Comparison of ENCODE assay signal across 9 cellular contexts in genomic region chr15:72722071-72722696, GRCh38. TPM values are rescaled to one million over a fixed set of nuclear protein-coding genes. Genes with fewer than 3 reads are reported as not detected.
DNase-seq lines count a peak whose midpoint lies in the region; ATAC-seq, FAIRE-seq and TF ChIP-seq lines count a peak whose summit lies in the region.
"Had no signal": no experiment of that assay in that cellular context is flagged by ENCODE, and none has a peak within 500 bp of the region (broad histone marks: within the 10 kb centered on the region; RNA-seq: fewer than 3 reads in every experiment).

No MANE protein-coding gene starts in this region.

- no TSS peak for BruUV-seq in K562 (replicated peaks; lab: Mats Ljungman, UMichigan)

- DNase-seq in GM12864 (ENCODE audit: low read depth) (peak; percentile 52), NCI-H128 (lab: John Stamatoyannopoulos, UW; ENCODE audit: unreplicated experiment) (peak; percentile 9), K562 (ENCODE audit: extremely low read depth in 1 of 4, low spot score in 3 of 4) (peak; percentile 21 to 73 (median 40)), iPS-NIHi7 (ENCODE audit: extremely low spot score) (peak; percentile 77)
- DNase-seq in stimulated activated CD4-positive, alpha-beta T cell treated with anti-CD3 and anti-CD28 coated beads, Interleukin-15, amount 100 ng/mL, for 24 hours: peak; percentile 78

- in situ Hi-C loops in K562 (cut with MboI): no loop called here

- no peaks in the 10 kb centered on the region for H3K9me1 ChIP-seq in K562 (ENCODE audit: control insufficient read depth, insufficient read depth, low read length)

- no peak overlapping the region for H2AFZ ChIP-seq in K562 (ENCODE audit: low read depth, low read length)

- 5% methylated on average over 3 of the region's 3 CpGs for WGBS in K562 (ENCODE audit: insufficient coverage, low coverage, missing lambda C conversion rate)

- H3K9me3 ChIP-seq in K562 (replicated peaks; ENCODE audit: control insufficient read depth, insufficient read depth, low read depth, low read length): no peaks in the 10 kb centered on the region

- H3K4me1 ChIP-seq in K562 (replicated peaks in 1 of 2; ENCODE audit: control insufficient read depth in 2 of 2, insufficient read depth in 2 of 2, low read length in 2 of 2): no peaks in the 10 kb centered on the region

- CTCF ChIA-PET in K562 (lab: Yijun Ruan, JAX; ENCODE audit: low intra/inter-chr PET ratio): interaction anchor here (0.9 kb wide), 1 partner anchor 359 kb away, joined by 4 read pairs; no protein-coding TSS in a partner anchor

- intact Hi-C loops in K562 (cut with micrococcal nuclease): loop anchor here (2.0 to 10.0 kb wide), 2 partner anchors 73 to 359 kb away; no protein-coding TSS in a partner anchor

- peak; percentile 82 for TF ChIP-seq CTCF in GM12864 (IDR thresholded peaks at IDR 0.05; ENCODE audit: low read depth, low read length, missing control alignments)
- TF ChIP-seq CTCF in K562 (IDR thresholded peaks at IDR 0.05 in 2 of 3, conservative IDR thresholded peaks at IDR 0.05 in 1 of 3; ENCODE audit: insufficient read depth in 2 of 3, low read depth in 1 of 3, low read length in 3 of 3): peak; percentile 64 to 83 (median 78)

- no peak overlapping the region for H3K4me3 ChIP-seq in GM12864 (ENCODE audit: low read depth, low read length)
- H3K4me3 ChIP-seq in K562: no peak overlapping the region

- H3K27ac ChIP-seq in K562 (ENCODE audit: extremely low read depth, low read depth, low read length): no peak overlapping the region

- POLR2A ChIA-PET in K562 (lab: Yijun Ruan, JAX): interaction anchor here (0.7 to 1.4 kb wide), 2 partner anchors 14 to 521 kb away, joined by 3 to 7 read pairs; no protein-coding TSS in a partner anchor

- H3K9ac ChIP-seq in K562 (ENCODE audit: insufficient read depth in 1 of 2, low read depth in 2 of 2, low read length in 2 of 2): no peak overlapping the region

- ATAC-seq in K562 (peak; percentile 79), HG03095 (IDR thresholded peaks at IDR 0.05; ENCODE audit: unreplicated experiment) (no peak), GM19035 (IDR thresholded peaks at IDR 0.05; ENCODE audit: unreplicated experiment) (no peak)

- no peak for TF ChIP-seq EP300 in K562 (IDR thresholded peaks at IDR 0.05; ENCODE audit: low read length)

- no peaks in the 10 kb centered on the region for H3K27me3 ChIP-seq in K562 (ENCODE audit: control insufficient read depth in 2 of 2, insufficient read depth in 2 of 2, low read length in 2 of 2)

- peak; percentile 43 to 70 for TF ChIP-seq RAD21 in K562 (CRISPR knock-in tag; conservative IDR thresholded peaks at IDR 0.05 in 1 of 2, IDR thresholded peaks at IDR 0.05 in 1 of 2)

- peak; percentile 65 for FAIRE-seq in TTC549 (lab: Jason Lieb, UNC)
- FAIRE-seq in K562 (lab: Jason Lieb, UNC): peak; percentile 94
- FAIRE-seq: islet of Langerhans had no signal

- H3K79me2 ChIP-seq in K562 (ENCODE audit: control insufficient read depth, insufficient read depth, low read length): no peaks in the 10 kb centered on the region

- no peak overlapping the region for H3K4me2 ChIP-seq in K562 (ENCODE audit: insufficient read depth, low read length)

- no peaks in the 10 kb centered on the region for H4K20me1 ChIP-seq in K562 (replicated peaks; ENCODE audit: control insufficient read depth, insufficient read depth, low read length)

- TF ChIP-seq POLR2A in K562 (conservative IDR thresholded peaks at IDR 0.05): no peak

- peaks cover 8% of the 10 kb centered on the region; the same call in 1 of the 3 replicates for H3K36me3 ChIP-seq in K562 (ENCODE audit: control insufficient read depth, insufficient read depth, low read length)

TF ChIP-seq in K562, 482 proteins besides CTCF, POLR2A, EP300 and RAD21:
- TF ChIP-seq CREM (IDR thresholded peaks at IDR 0.05; ENCODE audit: low read depth) (0 out of 2 replicates have a peak, but pooled peaks have one; percentile 13), ZNF134 (CRISPR knock-in tag; conservative IDR thresholded peaks at IDR 0.05) (no peak), SMC3 (conservative IDR thresholded peaks at IDR 0.05; ENCODE audit: insufficient read depth, low read depth, low read length) (peak; percentile 54), HMBOX1 (IDR thresholded peaks at IDR 0.05) (peak; percentile 98)

RNA-seq across cellular contexts. Expression of gene BBS4, which starts 36.2 kb away (rescaled TPM):
- 109 and 163 TPM in 2 replicates for total RNA-seq in K562 (2011; cell fraction: chromatin; rRNA removed; ENCODE audit: low replicate concordance)
- 45.7 and 60.0 TPM in 2 replicates for total RNA-seq in K562 (2011; cell fraction: nucleolus; rRNA removed)
- total RNA-seq in K562 (2011; cell fraction: nucleoplasm; rRNA removed): 129 and 205 TPM in 2 replicates
- 33.7 and 36.4 TPM in 2 replicates for total RNA-seq in K562 (2014; rRNA removed)
- total RNA-seq in K562 (2014; rRNA removed; fragmentation: Illumina TruSeq; extraction: Trizol): 33.2 and 38.2 TPM in 2 replicates
- 22.8 and 25.1 TPM in 2 replicates for total RNA-seq in K562 (2015; rRNA removed; fragmentation: Illumina TruSeq; extraction: Trizol)
- total RNA-seq in K562 (2021): 26.2 and 29.0 TPM in 2 replicates
- polyA plus RNA-seq in K562 (2011; rRNA removed): 58.5 and 72.0 TPM in 2 replicates
- 27.8 and 28.2 TPM in 2 replicates for polyA plus RNA-seq in K562 (2011; cell fraction: cytosol; rRNA removed)
- 84.9 and 122 TPM in 2 replicates for polyA plus RNA-seq in K562 (2011; cell fraction: nucleus; rRNA removed)
- 23.3 and 35.1 TPM in 2 replicates for polyA plus RNA-seq in K562 (2012)
- 38.8 and 50.0 TPM in 2 replicates for polyA plus RNA-seq in K562 (2014; fragmentation: Illumina TruSeq; extraction: Trizol)
- polyA plus RNA-seq in K562 (2014; fragmentation: Nextera tagmentation; extraction: Ambion mirVana): 10 to 100 TPM; 61.3 to 80.7 TPM
- polyA plus RNA-seq in K562 (2014; rRNA removed): 34.3 and 38.9 TPM in 2 replicates
- polyA minus RNA-seq in K562 (2011; rRNA and poly(A)+ RNA removed): 52.7 and 58.9 TPM in 2 replicates
- 17.6 and 28.0 TPM in 2 replicates for polyA minus RNA-seq in K562 (2011; cell fraction: cytosol; rRNA and poly(A)+ RNA removed)
- 34.3 and 54.1 TPM in 2 replicates for polyA minus RNA-seq in K562 (2011; cell fraction: nucleus; rRNA and poly(A)+ RNA removed)

RNA-seq across cellular contexts. Expression of gene HIGD2B, which starts 36.2 kb away (rescaled TPM):
- 0.28 TPM in 1 of 2 replicates, not detected in the other for total RNA-seq in K562 (2011; cell fraction: chromatin; rRNA removed; ENCODE audit: low replicate concordance)
- total RNA-seq in K562 (2011; cell fraction: nucleolus; rRNA removed): 0.50 and 0.53 TPM in 2 replicates
- total RNA-seq in K562 (2011; cell fraction: nucleoplasm; rRNA removed): 0.59 and 1.3 TPM in 2 replicates
- total RNA-seq in K562 (2014; rRNA removed) (0.14 and 0.41 TPM in 2 replicates), K562 (2014; rRNA removed; fragmentation: Illumina TruSeq; extraction: Trizol) (not detected in 2 replicates), K562 (2015; rRNA removed; fragmentation: Illumina TruSeq; extraction: Trizol) (0.18 TPM in 1 of 2 replicates, not detected in the other), K562 (2021) (0.22 TPM in 1 of 2 replicates, not detected in the other)
- polyA plus RNA-seq in K562 (2011; rRNA removed) (not detected in 2 replicates), K562 (2014; fragmentation: Illumina TruSeq; extraction: Trizol) (not detected in 2 replicates), K562 (2014; fragmentation: Nextera tagmentation; extraction: Ambion mirVana) (under 1 TPM in 1 of 2 experiments, not detected in 1; 0.04 TPM), K562 (2014; rRNA removed) (not detected in 2 replicates)
- polyA plus RNA-seq in K562 (2011; cell fraction: cytosol; rRNA removed): not detected in 2 replicates
- 0.11 and 0.17 TPM in 2 replicates for polyA plus RNA-seq in K562 (2011; cell fraction: nucleus; rRNA removed)
- not detected in 2 replicates for polyA plus RNA-seq in K562 (2012)
- 0.35 TPM in 1 of 2 replicates, not detected in the other for polyA minus RNA-seq in K562 (2011; rRNA and poly(A)+ RNA removed)
- not detected in 2 replicates for polyA minus RNA-seq in K562 (2011; cell fraction: cytosol; rRNA and poly(A)+ RNA removed)
- 0.40 and 0.78 TPM in 2 replicates for polyA minus RNA-seq in K562 (2011; cell fraction: nucleus; rRNA and poly(A)+ RNA removed)

Comparison
In these comparisons a context has a peak if more than half of its experiments do, and no peak if none do; other contexts are left out.
1. DNase-seq: peak in every context shown above with its lines; median percentile 78 in stimulated activated CD4-positive, alpha-beta T cell treated with anti-CD3 and anti-CD28 coated beads, Interleukin-15, amount 100 ng/mL, for 24 hours; 77 in iPS-NIHi7; 52 in GM12864; 40 in K562; 9 in NCI-H128.